In the genomic region with DNA sequence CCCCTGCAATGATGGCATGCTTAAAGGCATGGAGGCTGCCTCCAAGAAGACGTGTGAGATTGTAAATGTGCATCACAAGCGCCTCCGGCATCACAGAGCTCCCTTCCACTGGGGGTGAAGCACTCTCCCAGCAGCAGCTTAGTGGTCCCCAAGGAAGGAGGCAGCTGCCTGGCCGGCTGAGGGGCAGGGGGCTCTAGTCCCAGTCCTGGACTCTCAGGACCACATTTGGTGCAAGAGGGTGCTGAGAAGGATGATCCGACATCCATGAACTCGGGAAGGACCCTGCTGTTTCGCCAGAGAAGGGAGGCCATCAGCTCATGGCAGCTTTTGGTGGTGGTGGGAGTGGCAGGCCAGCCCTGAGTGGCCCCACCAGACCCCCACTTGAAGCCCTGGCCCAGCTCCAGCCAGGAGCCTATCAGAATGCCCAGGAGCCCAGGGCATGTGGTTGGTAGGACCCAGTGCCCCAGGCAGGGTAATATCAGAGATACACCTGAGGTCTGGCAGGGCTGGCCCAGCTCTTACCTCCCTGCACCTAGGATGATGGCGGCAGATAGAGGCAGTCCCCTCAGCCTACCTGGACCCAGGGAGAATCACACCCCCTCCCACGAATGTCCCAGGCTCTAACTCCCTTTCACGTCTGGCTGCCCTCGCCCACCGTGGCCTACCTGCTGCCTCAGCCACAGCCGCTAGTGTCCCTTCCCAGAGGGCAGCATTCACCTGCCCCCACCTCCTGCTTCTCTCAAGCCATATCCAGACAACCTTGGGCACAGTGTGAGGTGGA, we compare ENCODE assay signal across 2 cellular contexts.
TF ChIP-seq lines count a peak whose summit lies in the region.

No MANE protein-coding gene starts in this region.

TF ChIP-seq in HepG2, 621 proteins besides CTCF, POLR2A, EP300 and RAD21:
- no peak for TF ChIP-seq FOXK2 (IDR thresholded peaks at IDR 0.05)
- TF ChIP-seq, protein P1, sequence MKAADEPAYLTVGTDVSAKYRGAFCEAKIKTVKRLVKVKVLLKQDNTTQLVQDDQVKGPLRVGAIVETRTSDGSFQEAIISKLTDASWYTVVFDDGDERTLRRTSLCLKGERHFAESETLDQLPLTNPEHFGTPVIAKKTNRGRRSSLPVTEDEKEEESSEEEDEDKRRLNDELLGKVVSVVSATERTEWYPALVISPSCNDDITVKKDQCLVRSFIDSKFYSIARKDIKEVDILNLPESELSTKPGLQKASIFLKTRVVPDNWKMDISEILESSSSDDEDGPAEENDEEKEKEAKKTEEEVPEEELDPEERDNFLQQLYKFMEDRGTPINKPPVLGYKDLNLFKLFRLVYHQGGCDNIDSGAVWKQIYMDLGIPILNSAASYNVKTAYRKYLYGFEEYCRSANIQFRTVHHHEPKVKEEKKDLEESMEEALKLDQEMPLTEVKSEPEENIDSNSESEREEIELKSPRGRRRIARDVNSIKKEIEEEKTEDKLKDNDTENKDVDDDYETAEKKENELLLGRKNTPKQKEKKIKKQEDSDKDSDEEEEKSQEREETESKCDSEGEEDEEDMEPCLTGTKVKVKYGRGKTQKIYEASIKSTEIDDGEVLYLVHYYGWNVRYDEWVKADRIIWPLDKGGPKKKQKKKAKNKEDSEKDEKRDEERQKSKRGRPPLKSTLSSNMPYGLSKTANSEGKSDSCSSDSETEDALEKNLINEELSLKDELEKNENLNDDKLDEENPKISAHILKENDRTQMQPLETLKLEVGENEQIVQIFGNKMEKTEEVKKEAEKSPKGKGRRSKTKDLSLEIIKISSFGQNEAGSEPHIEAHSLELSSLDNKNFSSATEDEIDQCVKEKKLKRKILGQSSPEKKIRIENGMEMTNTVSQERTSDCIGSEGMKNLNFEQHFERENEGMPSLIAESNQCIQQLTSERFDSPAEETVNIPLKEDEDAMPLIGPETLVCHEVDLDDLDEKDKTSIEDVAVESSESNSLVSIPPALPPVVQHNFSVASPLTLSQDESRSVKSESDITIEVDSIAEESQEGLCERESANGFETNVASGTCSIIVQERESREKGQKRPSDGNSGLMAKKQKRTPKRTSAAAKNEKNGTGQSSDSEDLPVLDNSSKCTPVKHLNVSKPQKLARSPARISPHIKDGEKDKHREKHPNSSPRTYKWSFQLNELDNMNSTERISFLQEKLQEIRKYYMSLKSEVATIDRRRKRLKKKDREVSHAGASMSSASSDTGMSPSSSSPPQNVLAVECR (CRISPR knock-in tag; IDR thresholded peaks at IDR 0.05; ENCODE audit: borderline replicate concordance): no peak
- TF ChIP-seq, protein P2, sequence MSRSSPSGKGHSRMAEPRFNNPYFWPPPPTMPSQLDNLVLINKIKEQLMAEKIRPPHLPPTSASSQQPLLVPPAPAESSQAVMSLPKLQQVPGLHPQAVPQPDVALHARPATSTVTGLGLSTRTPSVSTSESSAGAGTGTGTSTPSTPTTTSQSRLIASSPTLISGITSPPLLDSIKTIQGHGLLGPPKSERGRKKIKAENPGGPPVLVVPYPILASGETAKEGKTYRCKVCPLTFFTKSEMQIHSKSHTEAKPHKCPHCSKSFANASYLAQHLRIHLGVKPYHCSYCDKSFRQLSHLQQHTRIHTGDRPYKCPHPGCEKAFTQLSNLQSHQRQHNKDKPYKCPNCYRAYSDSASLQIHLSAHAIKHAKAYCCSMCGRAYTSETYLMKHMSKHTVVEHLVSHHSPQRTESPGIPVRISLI (CRISPR knock-in tag; IDR thresholded peaks at IDR 0.05; ENCODE audit: borderline replicate concordance): no peak
- TF ChIP-seq POLR2AphosphoS5 (IDR thresholded peaks at IDR 0.05; ENCODE audit: low read depth, low read length): no peak
- no peak for TF ChIP-seq STAT6 (CRISPR knock-in tag; IDR thresholded peaks at IDR 0.05; ENCODE audit: borderline replicate concordance)
- no peak for TF ChIP-seq CHD4 (IDR thresholded peaks at IDR 0.05; ENCODE audit: borderline replicate concordance, low read length)

TF ChIP-seq in SK-N-SH, 30 proteins besides CTCF, POLR2A, EP300 and RAD21:
- TF ChIP-seq, protein P3, sequence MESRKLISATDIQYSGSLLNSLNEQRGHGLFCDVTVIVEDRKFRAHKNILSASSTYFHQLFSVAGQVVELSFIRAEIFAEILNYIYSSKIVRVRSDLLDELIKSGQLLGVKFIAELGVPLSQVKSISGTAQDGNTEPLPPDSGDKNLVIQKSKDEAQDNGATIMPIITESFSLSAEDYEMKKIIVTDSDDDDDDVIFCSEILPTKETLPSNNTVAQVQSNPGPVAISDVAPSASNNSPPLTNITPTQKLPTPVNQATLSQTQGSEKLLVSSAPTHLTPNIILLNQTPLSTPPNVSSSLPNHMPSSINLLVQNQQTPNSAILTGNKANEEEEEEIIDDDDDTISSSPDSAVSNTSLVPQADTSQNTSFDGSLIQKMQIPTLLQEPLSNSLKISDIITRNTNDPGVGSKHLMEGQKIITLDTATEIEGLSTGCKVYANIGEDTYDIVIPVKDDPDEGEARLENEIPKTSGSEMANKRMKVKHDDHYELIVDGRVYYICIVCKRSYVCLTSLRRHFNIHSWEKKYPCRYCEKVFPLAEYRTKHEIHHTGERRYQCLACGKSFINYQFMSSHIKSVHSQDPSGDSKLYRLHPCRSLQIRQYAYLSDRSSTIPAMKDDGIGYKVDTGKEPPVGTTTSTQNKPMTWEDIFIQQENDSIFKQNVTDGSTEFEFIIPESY (IDR thresholded peaks at IDR 0.05; ENCODE audit: borderline replicate concordance, low read depth): no peak
- no peak for TF ChIP-seq GATA2 (CRISPR knock-in tag; IDR thresholded peaks at IDR 0.05)
- TF ChIP-seq JUND (IDR thresholded peaks at IDR 0.05): no peak
TF ChIP-seq in SK-N-SH: peak in this region for 0.
